ENCODE assay signal across 8 cellular contexts in genomic region chr11:31812392-31813241, GRCh38. TPM values are rescaled to one million over a fixed set of nuclear protein-coding genes. Genes with fewer than 3 reads are reported as not detected.
DNase-seq lines count a peak whose midpoint lies in the region; ATAC-seq, FAIRE-seq and TF ChIP-seq lines count a peak whose summit lies in the region.

No MANE protein-coding gene starts in this region.

- H3K36me3 Mint-ChIP-seq in HFFc6 (ENCODE audit: low read depth), result no peaks in the 10 kb centered on the region

- H3K4me3 Mint-ChIP-seq in HFFc6, result peak overlapping the region; percentile 72

- peaks cover 51% of the 10 kb centered on the region for H3K4me1 Mint-ChIP-seq in HFFc6 (ENCODE audit: low read depth)

- peak overlapping the region; percentile 76 for H3K4me2 ChIP-seq in GM12878 (ENCODE audit: control insufficient read depth, insufficient read depth)

- no peak for DNase-seq in HFFc6
- DNase-seq in GM12878 (ENCODE audit: low read depth, low spot score), result no peak
- DNase-seq in lung (ENCODE audit: low spot score), result no peak
- DNase-seq in mucosa of gallbladder (ENCODE audit: low spot score), result no peak
- DNase-seq in globus pallidus (ENCODE audit: low spot score), result no peak

- RAD21 ChIA-PET in GM12878 (lab: Charles Lee; ENCODE audit: unreplicated experiment), result no interaction called here

- in situ Hi-C loops in GM12878 (cut with MboI), result no loop called here

- H3K27me3 Mint-ChIP-seq in HFFc6 (ENCODE audit: insufficient read depth), result peaks cover 67% of the 10 kb centered on the region

- BruUV-seq in GM12878 (replicated peaks; lab: Mats Ljungman, UMichigan), result no TSS peak

- H3K27ac ChIP-seq in ACC112 (ENCODE audit: low read depth, low read length), result no peak overlapping the region
- no peak overlapping the region for H3K27ac ChIP-seq in GM12878 (ENCODE audit: control insufficient read depth, insufficient read depth)
- H3K27ac ChIP-seq in lung (ENCODE audit: low read depth in 1 of 2, low read length in 1 of 2), result no peak overlapping the region
- H3K27ac ChIP-seq in urinary bladder (ENCODE audit: low read depth), result no peak overlapping the region

- no peaks in the 10 kb centered on the region for H3K9me3 Mint-ChIP-seq in HFFc6

- no peak for FAIRE-seq in GM12878 (lab: Jason Lieb, UNC)

- H3K4me3 ChIP-seq in ACC112 (ENCODE audit: low read depth, low read length) (peak overlapping the region; percentile 76), GM12878 (peak overlapping the region; percentile 68; the same call in 1 of the 2 replicates), lung (peak overlapping the region; percentile 19), urinary bladder (ENCODE audit: low read depth, low read length) (peak overlapping the region; percentile 44)

- H3K4me1 ChIP-seq in ACC112 (ENCODE audit: control insufficient read depth, insufficient read depth, low read length, unreplicated experiment) (peaks cover 21% of the 10 kb centered on the region), GM12878 (ENCODE audit: control insufficient read depth, insufficient read depth, low read length) (peaks cover 12% of the 10 kb centered on the region; the same call in 1 of the 2 replicates), lung (ENCODE audit: control insufficient read depth in 2 of 2, insufficient read depth in 2 of 2, low read length in 2 of 2) (peaks cover 16 to 51% of the 10 kb centered on the region in 2 donors), urinary bladder (ENCODE audit: insufficient read depth) (peaks cover 5% of the 10 kb centered on the region)

- intact Hi-C loops in GM12878 (cut with micrococcal nuclease; ENCODE audit: unreplicated experiment), result loop anchor here (5.0 kb wide), 2 partner anchors 145 to 320 kb away; no protein-coding TSS in a partner anchor

- H4K20me1 ChIP-seq in GM12878 (ENCODE audit: control insufficient read depth, insufficient read depth), result no peaks in the 10 kb centered on the region

- SMC1A ChIA-PET in GM12878 (lab: Charles Lee; ENCODE audit: uncharacterized antibody, unreplicated experiment), result no interaction called here

- CTCF ChIA-PET in GM12878 (lab: Yijun Ruan, JAX), result no interaction called here

- H3K9ac ChIP-seq in GM12878 (ENCODE audit: control insufficient read depth, insufficient read depth, low read length), result no peak overlapping the region

- H3K9me3 ChIP-seq in GM12878 (replicated peaks; ENCODE audit: control insufficient read depth, insufficient read depth, low read length) (no peaks in the 10 kb centered on the region; the same call in 2 of the 3 replicates), lung (ENCODE audit: control insufficient read depth in 2 of 2, insufficient read depth in 1 of 2, low read length in 1 of 2) (peaks cover 0 to 7% of the 10 kb centered on the region in 2 donors)

- TF ChIP-seq RAD21 in GM12878 (IDR thresholded peaks at IDR 0.05; ENCODE audit: insufficient read depth, low read depth, low read length), result no peak

- H3K79me2 ChIP-seq in ACC112 (ENCODE audit: control insufficient read depth, insufficient read depth, low read length, unreplicated experiment), result no peaks in the 10 kb centered on the region
- H3K79me2 ChIP-seq in GM12878 (ENCODE audit: control insufficient read depth, insufficient read depth, low read length), result no peaks in the 10 kb centered on the region

- H3K27me3 ChIP-seq in ACC112 (ENCODE audit: insufficient read depth, low read length) (peaks cover 99% of the 10 kb centered on the region), GM12878 (replicated peaks in 1 of 2; ENCODE audit: control insufficient read depth in 2 of 2, insufficient read depth in 2 of 2, low read length in 1 of 2) (peaks cover 29 to 60% of the 10 kb centered on the region in 2 experiments), lung (ENCODE audit: control insufficient read depth, insufficient read depth) (peaks cover 17% of the 10 kb centered on the region)

- H3K36me3 ChIP-seq in ACC112 (ENCODE audit: insufficient read depth, low read length) (no peaks in the 10 kb centered on the region), GM12878 (ENCODE audit: control insufficient read depth in 2 of 2, insufficient read depth in 2 of 2, low read length in 1 of 2) (no peaks in the 10 kb centered on the region), lung (ENCODE audit: control insufficient read depth in 2 of 2, insufficient read depth in 2 of 2, low read length in 2 of 2) (no peaks in the 10 kb centered on the region), urinary bladder (ENCODE audit: insufficient read depth) (no peaks in the 10 kb centered on the region)

- TF ChIP-seq EP300 in GM12878 (IDR thresholded peaks at IDR 0.05; ENCODE audit: borderline replicate concordance in 1 of 2, control insufficient read depth in 1 of 2, low read depth in 2 of 2, low read length in 2 of 2), result no peak

- H2AFZ ChIP-seq in ACC112 (ENCODE audit: low read length, unreplicated experiment) (peak overlapping the region; percentile 57), GM12878 (ENCODE audit: control insufficient read depth, low read depth, low read length) (no peak overlapping the region)

- 24% methylated on average over 46 of the region's 54 CpGs for WGBS in GM12878 (ENCODE audit: insufficient coverage, insufficient replicate concordance, low lambda C conversion rate, missing lambda C conversion rate)
- WGBS in lung, 2 donors, result 3 to 4% methylated on average over 48 to 54 of the region's 54 CpGs
- 5% methylated on average over 54 of the region's 54 CpGs for WGBS in urinary bladder

- POLR2A ChIA-PET in GM12878 (lab: Charles Lee), result no interaction called here

- TF ChIP-seq CTCF in HFFc6 (IDR thresholded peaks at IDR 0.05), result no peak
- no peak for TF ChIP-seq CTCF in GM12878 (IDR thresholded peaks at IDR 0.05 in 2 of 3, conservative IDR thresholded peaks at IDR 0.05 in 1 of 3; ENCODE audit: control insufficient read depth in 2 of 3, extremely low read depth in 1 of 3, insufficient read depth in 1 of 3, low read depth in 3 of 3, low read length in 3 of 3)
- TF ChIP-seq CTCF in lung (IDR thresholded peaks at IDR 0.05; ENCODE audit: control extremely low read depth, extremely low read depth), result no peak

- no peak overlapping the region for H3K27ac Mint-ChIP-seq in HFFc6

- no peak for ATAC-seq in GM12878
- no peak for ATAC-seq in lung (ENCODE audit: insufficient read depth, low FRiP score)
- ATAC-seq in HG03378 (IDR thresholded peaks at IDR 0.05; ENCODE audit: unreplicated experiment), result no peak

- no peak for TF ChIP-seq POLR2A in GM12878 (IDR thresholded peaks at IDR 0.05; ENCODE audit: low read depth, low read length)

TF ChIP-seq in GM12878, 131 proteins besides CTCF, POLR2A, EP300 and RAD21:
- TF ChIP-seq CBX5 (IDR thresholded peaks at IDR 0.05; ENCODE audit: low read depth) (0 out of 2 replicates have a peak, but pooled peaks have one; percentile 37), EZH2 (IDR thresholded peaks at IDR 0.05; ENCODE audit: borderline replicate concordance, control insufficient read depth, low read depth, low read length) (peak; percentile 89; the same call in 1 of the 2 replicates), ATF3 (IDR thresholded peaks at IDR 0.05; ENCODE audit: borderline replicate concordance, extremely low read depth, low read depth, low read length) (no peak), CHD2 (IDR thresholded peaks at IDR 0.05; ENCODE audit: borderline replicate concordance, low read depth, low read length) (no peak), KLF5 (IDR thresholded peaks at IDR 0.05; ENCODE audit: partially characterized antibody) (no peak), NR2F1 (conservative IDR thresholded peaks at IDR 0.05) (0 out of 2 replicates have a peak, but pooled peaks have one; percentile 19)

RNA-seq across cellular contexts. Expression of gene PAX6, which starts 1.5 kb away (rescaled TPM):
- total RNA-seq in HFFc6 (2021; fragmentation: NEBNext Ultra II Directional; extraction: Animal tissue kit (Norgen Biotek cat#: 25700)), result 1 to 10 TPM in 4 of 6 experiments, not detected in 2; 1.3 to 1.5 (median 1.4) TPM
- not detected in 2 replicates for total RNA-seq in GM12878 (2013; cell fraction: nucleolus; rRNA removed)
- total RNA-seq in GM12878 (2014; rRNA removed) (0.05 and 0.06 TPM in 2 replicates), GM12878 (2014; rRNA removed; fragmentation: Illumina TruSeq; extraction: Trizol) (0.22 and 0.32 TPM in 2 replicates), GM12878 (2021) (0.26 and 0.53 TPM in 2 replicates), lung (not detected), urinary bladder (not detected), mucosa of gallbladder (0.03 TPM)
- 0.25 TPM for polyA plus RNA-seq in GM12878 (2011; ENCODE audit: low read depth)
- polyA plus RNA-seq in GM12878 (2011; rRNA removed) (0.08 TPM in 1 of 2 replicates, not detected in the other), GM12878 (2014; fragmentation: Illumina TruSeq; extraction: Trizol) (0.15 TPM in 1 of 2 replicates, not detected in the other), GM12878 (2014; fragmentation: Nextera tagmentation; extraction: Ambion mirVana) (under 1 TPM in 1 of 2 experiments, not detected in 1; 0.10 TPM), GM12878 (2014; rRNA removed) (0.09 and 0.62 TPM in 2 replicates), GM12878 (2016; fragmentation: Nextera tagmentation; extraction: Ambion mirVana) (not detected), lung (under 1 TPM in 1 of 2 donors, not detected in 1; 0.01 TPM), urinary bladder (not detected)
- polyA plus RNA-seq in GM12878 (2011; cell fraction: cytosol; rRNA removed), result not detected in 2 replicates
- not detected in 2 replicates for polyA plus RNA-seq in GM12878 (2011; cell fraction: nucleus; rRNA removed)
- 0.25 and 0.38 TPM in 2 replicates for polyA plus RNA-seq in GM12878 (2012)
- polyA minus RNA-seq in GM12878 (2011; rRNA and poly(A)+ RNA removed), result not detected in 2 replicates
- not detected in 2 replicates for polyA minus RNA-seq in GM12878 (2011; cell fraction: cytosol; rRNA and poly(A)+ RNA removed)
- 0.38 TPM in 1 of 2 replicates, not detected in the other for polyA minus RNA-seq in GM12878 (2011; cell fraction: nucleus; rRNA and poly(A)+ RNA removed)

Comparison
In these comparisons a context has a peak if more than half of its experiments do, and no peak if none do; other contexts are left out.
1. H3K4me3 ChIP-seq: peak in every context shown above with its lines; median percentile 76 in ACC112; 68 in GM12878; 44 in urinary bladder; 19 in lung.